Comparison of ENCODE assay signal across 1 cellular context in genomic region chr10:44985175-44985681, GRCh38.
A peak's percentile ranks its signal among the peaks of the same experiment; 100 is the strongest.
TF ChIP-seq lines count a peak whose summit lies in the region.

No MANE protein-coding gene starts in this region.

TF ChIP-seq in endothelial cell of umbilical vein, 7 proteins besides CTCF, POLR2A, EP300 and RAD21 (continued from another document):
- TF ChIP-seq MAX (IDR thresholded peaks at IDR 0.05; ENCODE audit: insufficient read depth, insufficient read length): peak; percentile 22
- peak; percentile 86 for TF ChIP-seq JUN (IDR thresholded peaks at IDR 0.05; ENCODE audit: borderline replicate concordance, insufficient read depth, insufficient read length, low read depth)
TF ChIP-seq in endothelial cell of umbilical vein: peak in this region for 2.
